1 cellular context compared by ENCODE assay signal in the genomic region with DNA sequence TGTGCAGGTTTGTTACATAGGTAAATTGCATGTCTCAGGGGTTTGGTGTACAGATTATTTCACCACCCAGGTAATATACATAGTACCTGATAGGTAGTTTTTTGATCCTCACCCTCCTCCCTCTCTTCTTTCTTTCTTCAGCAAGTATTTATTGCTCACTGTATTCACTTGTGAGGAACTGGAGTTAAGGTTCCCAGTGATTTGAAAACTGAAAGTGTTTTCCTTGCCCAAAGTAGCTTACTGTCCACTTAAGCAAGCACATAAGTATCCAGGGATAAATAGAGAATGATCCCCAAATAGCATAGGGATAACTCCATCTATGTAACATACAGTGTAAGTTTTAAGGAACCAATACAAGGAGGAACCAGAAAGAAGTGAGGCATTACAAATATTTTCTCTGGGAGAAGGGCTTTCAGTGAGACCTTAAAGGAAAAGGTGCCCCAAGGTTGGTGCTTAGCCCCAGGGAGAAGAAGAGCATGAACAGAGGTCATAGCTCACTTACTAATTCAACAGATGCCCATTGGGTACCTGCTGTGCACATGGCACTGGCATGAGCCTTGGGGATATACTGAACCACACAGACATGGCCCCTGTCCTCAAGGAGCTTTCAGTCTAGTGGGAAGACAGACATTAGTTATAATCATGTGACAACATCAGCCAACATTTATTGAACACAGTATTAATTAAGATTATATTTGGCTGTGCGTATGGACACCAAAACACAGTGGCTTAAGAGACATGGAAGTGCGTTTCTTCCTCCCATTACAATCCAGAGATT.
TF ChIP-seq lines count a peak whose summit lies in the region.

No MANE protein-coding gene starts in this region.

TF ChIP-seq in K562, 482 proteins besides CTCF, POLR2A, EP300 and RAD21:
- TF ChIP-seq SMARCA4 (IDR thresholded peaks at IDR 0.05) (no peak), ZNF316 (IDR thresholded peaks at IDR 0.05) (peak; percentile 75), SUPT5H (IDR thresholded peaks at IDR 0.05) (no peak), SAP30 (IDR thresholded peaks at IDR 0.05; ENCODE audit: borderline replicate concordance, insufficient read depth, low read depth, low read length, poor library complexity, severe bottlenecking) (no peak), XRCC3 (IDR thresholded peaks at IDR 0.05) (no peak), FOXK2 (conservative IDR thresholded peaks at IDR 0.05 in 1 of 2, IDR thresholded peaks at IDR 0.05 in 1 of 2; ENCODE audit: low read depth in 2 of 2) (0 out of 4 replicates have a peak, but pooled peaks of 1 of the 2 experiments have one; percentile 28), TRIM28 (IDR thresholded peaks at IDR 0.05) (peak; percentile 56), SP2 (IDR thresholded peaks at IDR 0.05; ENCODE audit: extremely low read depth, low read depth, low read length, poor library complexity, severe bottlenecking) (no peak), NFRKB (IDR thresholded peaks at IDR 0.05; ENCODE audit: low read depth) (no peak), PHF20 (IDR thresholded peaks at IDR 0.05; ENCODE audit: partially characterized antibody) (no peak), OTX1 (CRISPR knock-in tag; IDR thresholded peaks at IDR 0.05) (no peak), ZNF511 (CRISPR knock-in tag; IDR thresholded peaks at IDR 0.05) (no peak), PHB (CRISPR knock-in tag; IDR thresholded peaks at IDR 0.05) (no peak), SREBF2 (CRISPR knock-in tag; IDR thresholded peaks at IDR 0.05) (no peak), ZNF436 (CRISPR knock-in tag; IDR thresholded peaks at IDR 0.05) (no peak), RBM22 (IDR thresholded peaks at IDR 0.05; ENCODE audit: low read depth, low read length, poor library complexity, severe bottlenecking) (no peak), NCOA1 (IDR thresholded peaks at IDR 0.05; ENCODE audit: low read depth) (no peak), ESRRB (CRISPR knock-in tag; IDR thresholded peaks at IDR 0.05; ENCODE audit: borderline replicate concordance) (no peak), SMARCE1 (IDR thresholded peaks at IDR 0.05) (0 out of 2 replicates have a peak, but pooled peaks have one; percentile 4), RFX1 (IDR thresholded peaks at IDR 0.05) (no peak), GMEB1 (CRISPR knock-in tag; IDR thresholded peaks at IDR 0.05) (no peak), KLF16 (IDR thresholded peaks at IDR 0.05) (no peak), EHMT2 (IDR thresholded peaks at IDR 0.05) (no peak), MECOM (CRISPR knock-in tag; IDR thresholded peaks at IDR 0.05) (no peak), TSC22D4 (tag; IDR thresholded peaks at IDR 0.05) (no peak), NCOA2 (IDR thresholded peaks at IDR 0.05; ENCODE audit: partially characterized antibody in 2 of 2) (no peak), ZNF75A (CRISPR knock-in tag; IDR thresholded peaks at IDR 0.05) (no peak), TRIM24 (IDR thresholded peaks at IDR 0.05) (peak in 1 of 2 experiments; percentile 27; a peak in 1 of 4 replicates), SETDB1 (IDR thresholded peaks at IDR 0.05; ENCODE audit: low read length) (no peak), HCFC1 (IDR thresholded peaks at IDR 0.05; ENCODE audit: low read depth, low read length) (no peak), MYC (IDR thresholded peaks at IDR 0.05; ENCODE audit: low read depth, low read length) (no peak), MYC (CRISPR knock-in tag; IDR thresholded peaks at IDR 0.05; ENCODE audit: borderline replicate concordance, low read depth) (no peak)
- TF ChIP-seq, protein P1, sequence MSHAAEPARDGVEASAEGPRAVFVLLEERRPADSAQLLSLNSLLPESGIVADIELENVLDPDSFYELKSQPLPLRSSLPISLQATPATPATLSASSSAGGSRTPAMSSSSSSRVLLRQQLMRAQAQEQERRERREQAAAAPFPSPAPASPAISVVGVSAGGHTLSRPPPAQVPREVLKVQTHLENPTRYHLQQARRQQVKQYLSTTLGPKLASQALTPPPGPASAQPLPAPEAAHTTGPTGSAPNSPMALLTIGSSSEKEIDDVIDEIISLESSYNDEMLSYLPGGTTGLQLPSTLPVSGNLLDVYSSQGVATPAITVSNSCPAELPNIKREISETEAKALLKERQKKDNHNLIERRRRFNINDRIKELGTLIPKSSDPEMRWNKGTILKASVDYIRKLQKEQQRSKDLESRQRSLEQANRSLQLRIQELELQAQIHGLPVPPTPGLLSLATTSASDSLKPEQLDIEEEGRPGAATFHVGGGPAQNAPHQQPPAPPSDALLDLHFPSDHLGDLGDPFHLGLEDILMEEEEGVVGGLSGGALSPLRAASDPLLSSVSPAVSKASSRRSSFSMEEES (CRISPR knock-in tag; IDR thresholded peaks at IDR 0.05), result peak; percentile 12; the same call in 1 of the 2 replicates
- TF ChIP-seq, protein P2, sequence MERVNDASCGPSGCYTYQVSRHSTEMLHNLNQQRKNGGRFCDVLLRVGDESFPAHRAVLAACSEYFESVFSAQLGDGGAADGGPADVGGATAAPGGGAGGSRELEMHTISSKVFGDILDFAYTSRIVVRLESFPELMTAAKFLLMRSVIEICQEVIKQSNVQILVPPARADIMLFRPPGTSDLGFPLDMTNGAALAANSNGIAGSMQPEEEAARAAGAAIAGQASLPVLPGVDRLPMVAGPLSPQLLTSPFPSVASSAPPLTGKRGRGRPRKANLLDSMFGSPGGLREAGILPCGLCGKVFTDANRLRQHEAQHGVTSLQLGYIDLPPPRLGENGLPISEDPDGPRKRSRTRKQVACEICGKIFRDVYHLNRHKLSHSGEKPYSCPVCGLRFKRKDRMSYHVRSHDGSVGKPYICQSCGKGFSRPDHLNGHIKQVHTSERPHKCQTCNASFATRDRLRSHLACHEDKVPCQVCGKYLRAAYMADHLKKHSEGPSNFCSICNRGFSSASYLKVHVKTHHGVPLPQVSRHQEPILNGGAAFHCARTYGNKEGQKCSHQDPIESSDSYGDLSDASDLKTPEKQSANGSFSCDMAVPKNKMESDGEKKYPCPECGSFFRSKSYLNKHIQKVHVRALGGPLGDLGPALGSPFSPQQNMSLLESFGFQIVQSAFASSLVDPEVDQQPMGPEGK (CRISPR knock-in tag; IDR thresholded peaks at IDR 0.05; ENCODE audit: borderline replicate concordance), result no peak
- TF ChIP-seq, protein P3, sequence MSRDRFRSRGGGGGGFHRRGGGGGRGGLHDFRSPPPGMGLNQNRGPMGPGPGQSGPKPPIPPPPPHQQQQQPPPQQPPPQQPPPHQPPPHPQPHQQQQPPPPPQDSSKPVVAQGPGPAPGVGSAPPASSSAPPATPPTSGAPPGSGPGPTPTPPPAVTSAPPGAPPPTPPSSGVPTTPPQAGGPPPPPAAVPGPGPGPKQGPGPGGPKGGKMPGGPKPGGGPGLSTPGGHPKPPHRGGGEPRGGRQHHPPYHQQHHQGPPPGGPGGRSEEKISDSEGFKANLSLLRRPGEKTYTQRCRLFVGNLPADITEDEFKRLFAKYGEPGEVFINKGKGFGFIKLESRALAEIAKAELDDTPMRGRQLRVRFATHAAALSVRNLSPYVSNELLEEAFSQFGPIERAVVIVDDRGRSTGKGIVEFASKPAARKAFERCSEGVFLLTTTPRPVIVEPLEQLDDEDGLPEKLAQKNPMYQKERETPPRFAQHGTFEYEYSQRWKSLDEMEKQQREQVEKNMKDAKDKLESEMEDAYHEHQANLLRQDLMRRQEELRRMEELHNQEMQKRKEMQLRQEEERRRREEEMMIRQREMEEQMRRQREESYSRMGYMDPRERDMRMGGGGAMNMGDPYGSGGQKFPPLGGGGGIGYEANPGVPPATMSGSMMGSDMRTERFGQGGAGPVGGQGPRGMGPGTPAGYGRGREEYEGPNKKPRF (IDR thresholded peaks at IDR 0.05; ENCODE audit: low read depth, low read length), result no peak
- TF ChIP-seq, protein P4, sequence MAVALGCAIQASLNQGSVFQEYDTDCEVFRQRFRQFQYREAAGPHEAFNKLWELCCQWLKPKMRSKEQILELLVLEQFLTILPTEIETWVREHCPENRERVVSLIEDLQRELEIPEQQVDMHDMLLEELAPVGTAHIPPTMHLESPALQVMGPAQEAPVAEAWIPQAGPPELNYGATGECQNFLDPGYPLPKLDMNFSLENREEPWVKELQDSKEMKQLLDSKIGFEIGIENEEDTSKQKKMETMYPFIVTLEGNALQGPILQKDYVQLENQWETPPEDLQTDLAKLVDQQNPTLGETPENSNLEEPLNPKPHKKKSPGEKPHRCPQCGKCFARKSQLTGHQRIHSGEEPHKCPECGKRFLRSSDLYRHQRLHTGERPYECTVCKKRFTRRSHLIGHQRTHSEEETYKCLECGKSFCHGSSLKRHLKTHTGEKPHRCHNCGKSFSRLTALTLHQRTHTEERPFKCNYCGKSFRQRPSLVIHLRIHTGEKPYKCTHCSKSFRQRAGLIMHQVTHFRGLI (CRISPR knock-in tag; IDR thresholded peaks at IDR 0.05), result no peak
